Comparison of ENCODE assay signal across 24 cellular contexts in genomic region chr6:82330171-82330804, GRCh38.
"Had no signal": no experiment of that assay in that cellular context is flagged by ENCODE, and none has a peak within 500 bp of the region (broad histone marks: within the 10 kb centered on the region; RNA-seq: fewer than 3 reads in every experiment).

No MANE protein-coding gene starts in this region.

- H3K4me2 ChIP-seq: SK-N-SH had no signal

- H3K36me3 Mint-ChIP-seq: T-cell had no signal

- H3K4me3 Mint-ChIP-seq: T-cell; T-helper 1 cell treated with Interleukin-12 subunit alpha and Interleukin-12 subunit beta and Interleukin-4 antibody, amounts not matched to agents 30 μg/mL and 1 μg/mL, for 36 hours had no signal

- H3K27ac Mint-ChIP-seq: T-cell; T-helper 1 cell treated with Interleukin-12 subunit alpha and Interleukin-12 subunit beta and Interleukin-4 antibody, amounts not matched to agents 30 μg/mL and 1 μg/mL, for 36 hours had no signal

- H3K4me3 ChIP-seq: SJSA1 had no signal

- H3K36me3 ChIP-seq: SJSA1 had no signal

- H3K9ac ChIP-seq: SK-N-SH had no signal

- H3K9me3 Mint-ChIP-seq: T-cell; T-helper 1 cell treated with Interleukin-12 subunit alpha and Interleukin-12 subunit beta and Interleukin-4 antibody, amounts not matched to agents 30 μg/mL and 1 μg/mL, for 36 hours had no signal

- H3K27ac ChIP-seq: SJSA1 had no signal

- ATAC-seq: HepG2, Panc1, T-cell had no signal

- H3K4me1 Mint-ChIP-seq: T-cell had no signal

- H3K27me3 ChIP-seq: SJSA1 had no signal

- H3K9me3 ChIP-seq: SJSA1, SK-N-SH had no signal

- DNase-seq: IMR-90, Karpas-422, KG1, MM.1S, NCI-H1092 treated with DMSO at 0.1 percent for 48 hours, NCI-H1436, NCI-H187, NCI-H2029, NCI-H2081 treated with DMSO at 0.1 percent for 48 hours, NCI-H2171, NCI-H345, NCI-H446 treated with DMSO at 0.1 percent for 48 hours, NCI-H510A treated with DMSO at 0.1 percent for 48 hours, NCI-H526 treated with DMSO at 0.1 percent for 48 hours, NCI-H748 treated with DMSO at 0.1 percent for 48 hours, Right ventricle myocardium superior, SIG-M5, SK-N-SH, SW 1271, T-cell had no signal
